Comparison of ENCODE assay signal across 18 cellular contexts in the genomic region with DNA sequence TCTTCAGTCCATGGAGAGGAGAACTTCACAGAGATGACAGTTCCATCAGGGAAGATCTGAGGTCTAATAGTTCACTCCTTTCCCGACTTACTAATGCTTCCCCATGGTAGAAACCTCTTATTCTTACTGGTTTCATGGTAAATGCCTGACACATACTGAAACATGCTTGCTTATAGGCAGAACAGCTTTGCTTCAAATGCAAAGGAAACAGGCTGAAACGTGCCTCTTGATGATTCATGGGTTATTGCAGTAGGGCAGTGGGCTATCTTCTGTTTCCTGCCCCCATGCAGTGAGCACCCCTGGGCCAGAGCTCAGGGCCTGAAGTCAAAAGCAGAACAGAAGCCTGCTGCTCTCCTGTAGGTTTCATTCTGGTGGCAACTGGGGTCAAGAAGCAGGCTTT.
DNase-seq lines count a peak whose midpoint lies in the region; FAIRE-seq and TF ChIP-seq lines count a peak whose summit lies in the region.
"Had no signal": no experiment of that assay in that cellular context is flagged by ENCODE, and none has a peak within 500 bp of the region (broad histone marks: within the 10 kb centered on the region; RNA-seq: fewer than 3 reads in every experiment).

No MANE protein-coding gene starts in this region.

- no peaks in the 10 kb centered on the region for H3F3A ChIP-seq in Loucy (ENCODE audit: low read depth)

- FAIRE-seq in GM12892 (lab: Jason Lieb, UNC), result no peak

- H3K79me2 ChIP-seq in Loucy (ENCODE audit: insufficient read depth, low read length), result no peaks in the 10 kb centered on the region

- H3K36me3 ChIP-seq in Loucy (ENCODE audit: insufficient read depth, low read length) (no peaks in the 10 kb centered on the region), uterus (no peaks in the 10 kb centered on the region)
- H3K36me3 ChIP-seq: Peyer's patch, SJSA1 had no signal

- peak overlapping the region; percentile 38 for H3K4me2 ChIP-seq in Loucy (ENCODE audit: low read depth, low read length, poor library complexity, severe bottlenecking)

- no peak overlapping the region for H2AFZ ChIP-seq in Loucy (ENCODE audit: low read length)

- DNase-seq in EL (peak; percentile 3), dermis blood vessel endothelial cell (peak; percentile 24), lung microvascular endothelial cell (ENCODE audit: low read depth in 2 of 2) (peak; percentile 5 to 17), uterus (no peak), GM12892 (ENCODE audit: insufficient read length) (no peak), foreskin melanocyte (no peak)
- no peak for DNase-seq in activated T-helper 1 cell treated with anti-CD3 and anti-CD28 coated beads, Interleukin-12 subunit alpha, Interleukin-12 subunit beta, Interleukin-2, Interleukin-4 antibody, amounts not matched to agents 30 ng/mL and 10 ng/mL and 1 ng/mL, durations not matched to agents 14 hours and 24 hours and 36 hours (ENCODE audit: low spot score)
- DNase-seq: H9, HFFc6, NCI-H1417, NCI-H1694 treated with DMSO at 0.1 percent for 48 hours, NCI-H2081 treated with DMSO at 0.1 percent for 48 hours, NCI-H2171 treated with DMSO at 0.1 percent for 48 hours, NCI-H524 treated with DMSO at 0.1 percent for 48 hours, Peyer's patch had no signal

- no peaks in the 10 kb centered on the region for H3K27me3 Mint-ChIP-seq in activated T-helper 1 cell treated with anti-CD3 and anti-CD28 coated beads, Interleukin-12 subunit alpha, Interleukin-12 subunit beta, Interleukin-2, Interleukin-4 antibody, amounts not matched to agents 30 ng/mL and 10 ng/mL and 1 ng/mL, durations not matched to agents 14 hours and 24 hours and 36 hours (ENCODE audit: insufficient read depth)

- no peaks in the 10 kb centered on the region for H4K20me1 ChIP-seq in Loucy (ENCODE audit: insufficient read depth, low read length, poor library complexity, severe bottlenecking)

- H3K4me1 ChIP-seq in Loucy (ENCODE audit: insufficient read depth, low read length, poor library complexity, severe bottlenecking) (peaks cover 31% of the 10 kb centered on the region), uterus (no peaks in the 10 kb centered on the region)
- H3K4me1 ChIP-seq: Peyer's patch had no signal

- H3K27ac Mint-ChIP-seq in activated T-helper 1 cell treated with anti-CD3 and anti-CD28 coated beads, Interleukin-12 subunit alpha, Interleukin-12 subunit beta, Interleukin-2, Interleukin-4 antibody, amounts not matched to agents 30 ng/mL and 10 ng/mL and 1 ng/mL, durations not matched to agents 14 hours and 24 hours and 36 hours, result no peak overlapping the region
- H3K27ac Mint-ChIP-seq: H9, HFFc6 had no signal

- H3K4me1 Mint-ChIP-seq in activated T-helper 1 cell treated with anti-CD3 and anti-CD28 coated beads, Interleukin-12 subunit alpha, Interleukin-12 subunit beta, Interleukin-2, Interleukin-4 antibody, amounts not matched to agents 30 ng/mL and 10 ng/mL and 1 ng/mL, durations not matched to agents 14 hours and 24 hours and 36 hours (ENCODE audit: low read depth), result no peaks in the 10 kb centered on the region
- H3K4me1 Mint-ChIP-seq: H9 had no signal

- H3K36me3 Mint-ChIP-seq in activated T-helper 1 cell treated with anti-CD3 and anti-CD28 coated beads, Interleukin-12 subunit alpha, Interleukin-12 subunit beta, Interleukin-2, Interleukin-4 antibody, amounts not matched to agents 30 ng/mL and 10 ng/mL and 1 ng/mL, durations not matched to agents 14 hours and 24 hours and 36 hours (ENCODE audit: low read depth), result no peaks in the 10 kb centered on the region

- no peaks in the 10 kb centered on the region for H3K9me2 ChIP-seq in Loucy (replicated peaks; ENCODE audit: low read depth, low read length)

- no peak overlapping the region for H3K4me3 Mint-ChIP-seq in activated T-helper 1 cell treated with anti-CD3 and anti-CD28 coated beads, Interleukin-12 subunit alpha, Interleukin-12 subunit beta, Interleukin-2, Interleukin-4 antibody, amounts not matched to agents 30 ng/mL and 10 ng/mL and 1 ng/mL, durations not matched to agents 14 hours and 24 hours and 36 hours
- H3K4me3 Mint-ChIP-seq: H9, HFFc6 had no signal

- TF ChIP-seq CTCF in Loucy (conservative IDR thresholded peaks at IDR 0.05; ENCODE audit: low read length) (no peak), uterus (IDR thresholded peaks at IDR 0.05) (no peak)

- no peaks in the 10 kb centered on the region for H3K9me3 Mint-ChIP-seq in activated T-helper 1 cell treated with anti-CD3 and anti-CD28 coated beads, Interleukin-12 subunit alpha, Interleukin-12 subunit beta, Interleukin-2, Interleukin-4 antibody, amounts not matched to agents 30 ng/mL and 10 ng/mL and 1 ng/mL, durations not matched to agents 14 hours and 24 hours and 36 hours
- H3K9me3 Mint-ChIP-seq: H9, HFFc6 had no signal

- no peak for TF ChIP-seq POLR2A in uterus (IDR thresholded peaks at IDR 0.05)
- TF ChIP-seq POLR2A in GM12892 (IDR thresholded peaks at IDR 0.05; ENCODE audit: low read depth, low read length), result no peak

- H3K4me3 ChIP-seq in Loucy (ENCODE audit: low read length, poor library complexity, severe bottlenecking), result no peak overlapping the region
- no peak overlapping the region for H3K4me3 ChIP-seq in uterus
- H3K4me3 ChIP-seq: Peyer's patch, SJSA1 had no signal

- H3K27me3 ChIP-seq in Loucy (ENCODE audit: insufficient read depth, low read length, poor library complexity, severe bottlenecking), result no peaks in the 10 kb centered on the region
- no peaks in the 10 kb centered on the region for H3K27me3 ChIP-seq in uterus
- H3K27me3 ChIP-seq: Peyer's patch, SJSA1 had no signal

- no peak overlapping the region for H3K27ac ChIP-seq in uterus
- H3K27ac ChIP-seq: C4-2B, Peyer's patch, SJSA1 had no signal

- intact Hi-C loops in uterus (cut with DNase I; ENCODE audit: low total_unique reads), result no loop called here
- intact Hi-C loops in activated T-helper 1 cell treated with anti-CD3 and anti-CD28 coated beads, Interleukin-12 subunit alpha, Interleukin-12 subunit beta, Interleukin-2, Interleukin-4 antibody, amounts not matched to agents 30 ng/mL and 10 ng/mL and 1 ng/mL, durations not matched to agents 14 hours and 24 hours and 36 hours (cut with micrococcal nuclease), result no loop called here

- H3K9ac ChIP-seq in Loucy (ENCODE audit: low read depth, low read length, poor library complexity, severe bottlenecking), result no peak overlapping the region

- no peaks in the 10 kb centered on the region for H3K9me3 ChIP-seq in Loucy (ENCODE audit: insufficient read depth, low read depth, low read length)
- no peaks in the 10 kb centered on the region for H3K9me3 ChIP-seq in uterus
- H3K9me3 ChIP-seq: Peyer's patch, SJSA1 had no signal

Comparison
In these comparisons a context has a peak if more than half of its experiments do, and no peak if none do; other contexts are left out.
1. DNase-seq: peak in EL (single experiment), dermis blood vessel endothelial cell (single experiment) and lung microvascular endothelial cell (2 of 2); none in uterus (0 of 2), activated T-helper 1 cell treated with anti-CD3 and anti-CD28 coated beads, Interleukin-12 subunit alpha, Interleukin-12 subunit beta, Interleukin-2, Interleukin-4 antibody, amounts not matched to agents 30 ng/mL and 10 ng/mL and 1 ng/mL, durations not matched to agents 14 hours and 24 hours and 36 hours (single experiment), GM12892 (single experiment) and foreskin melanocyte (single experiment).